ENCODE assay signal across 26 cellular contexts in genomic region chr20:55086421-55086820, GRCh38.
"Had no signal": no experiment of that assay in that cellular context is flagged by ENCODE, and none has a peak within 500 bp of the region (broad histone marks: within the 10 kb centered on the region; RNA-seq: fewer than 3 reads in every experiment).

No MANE protein-coding gene starts in this region.

- H3K4me1 ChIP-seq: left ventricle myocardium inferior, prostate gland, stomach, testis, thyroid gland, transverse colon, upper lobe of left lung, vagina had no signal

- H3K27me3 ChIP-seq: ovary, stomach, testis, thyroid gland, transverse colon, upper lobe of left lung, vagina had no signal

- ATAC-seq: natural killer cell; right cardiac atrium; sciatic nerve; stimulated activated naive B cell treated with anti-CD40 and anti-IgM and Interleukin-4, amounts not matched to agents 10 μg/mL and 1 μg/mL and 100 μg/mL, for 72 hours; stimulated activated naive CD8-positive, alpha-beta T cell treated with anti-CD3 and anti-CD28 coated beads, Interleukin-15, Interleukin-2, amounts not matched to agents 100 U/mL and 50 U/mL, for 24 hours had no signal

- H3K27ac ChIP-seq: left ventricle myocardium inferior, ovary, prostate gland, skin epidermis, stomach, testis, thyroid gland, transverse colon, upper lobe of left lung, vagina had no signal

- DNase-seq: hypothalamus; immature natural killer cell; left ventricle myocardium inferior; mesendoderm; naive B cell; natural killer cell; ovary; posterior cingulate gyrus; retina; right cardiac atrium; stimulated activated CD4-positive, alpha-beta T cell treated with anti-CD3 and anti-CD28 coated beads, Interleukin-12 subunit alpha, Interleukin-12 subunit beta, amount 100 ng/mL, for 4 hours; stimulated activated CD4-positive, alpha-beta T cell treated with anti-CD3 and anti-CD28 coated beads, Interleukin-15, amount 100 ng/mL, for 24 hours; stimulated activated CD4-positive, alpha-beta T cell treated with anti-CD3 and anti-CD28 coated beads, Interleukin-2, amount 100 ng/mL, for 24 hours; stimulated activated CD4-positive, alpha-beta T cell treated with anti-CD3 and anti-CD28 coated beads, Interleukin-4, amount 100 ng/mL, for 1 hour; stimulated activated naive B cell treated with anti-CD40 and anti-IgM and Interleukin-4, amounts not matched to agents 10 μg/mL and 1 μg/mL and 100 μg/mL, for 72 hours; stimulated activated naive CD8-positive, alpha-beta T cell treated with anti-CD3 and anti-CD28 coated beads, Interleukin-15, Interleukin-2, amounts not matched to agents 100 U/mL and 50 U/mL, for 24 hours; stomach; testis; thyroid gland; transverse colon; upper lobe of left lung had no signal

- H3K36me3 ChIP-seq: left ventricle myocardium inferior, ovary, prostate gland, stomach, thyroid gland, transverse colon, upper lobe of left lung, vagina had no signal

- H3K9me3 ChIP-seq: left ventricle myocardium inferior, ovary, prostate gland, stomach, testis, thyroid gland, transverse colon, upper lobe of left lung, vagina had no signal

- H3K4me3 ChIP-seq: left ventricle myocardium inferior, lung, ovary, prostate gland, skin epidermis, stomach, testis, thyroid gland, transverse colon, upper lobe of left lung, vagina had no signal
